In genomic region chr3:156010829-156011228, GRCh38 we compare ENCODE assay signal across 11 cellular contexts.
A peak's percentile ranks its signal among the peaks of the same experiment; 100 is the strongest.
DNase-seq lines count a peak whose midpoint lies in the region; ATAC-seq and TF ChIP-seq lines count a peak whose summit lies in the region.
"Had no signal": no experiment of that assay in that cellular context is flagged by ENCODE, and none has a peak within 500 bp of the region (broad histone marks: within the 10 kb centered on the region; RNA-seq: fewer than 3 reads in every experiment).

No MANE protein-coding gene starts in this region.

- DNase-seq in ACHN, result peak; percentile 7
- DNase-seq in GM13977 (ENCODE audit: low spot score), result no peak
- DNase-seq in RWPE1 (ENCODE audit: low spot score), result peak; percentile 20
- DNase-seq in hepatocyte (ENCODE audit: low spot score), result peak; percentile 50
- DNase-seq in CD1c-positive myeloid dendritic cell (ENCODE audit: extremely low spot score), result no peak
- no peak for DNase-seq in NCI-H146 (lab: John Stamatoyannopoulos, UW)
- DNase-seq in SJCRH30, result no peak
- DNase-seq: activated CD4-positive, alpha-beta T cell treated with anti-CD3 and anti-CD28 coated beads, Interleukin-2, amount 10 ng/mL, durations not matched to agents 7 days and 5 days; effector CD8-positive, alpha-beta T cell had no signal

- H3K4me1 ChIP-seq in hepatocyte (ENCODE audit: insufficient read depth) (no peaks in the 10 kb centered on the region), SJCRH30 (no peaks in the 10 kb centered on the region)

- H2AFZ ChIP-seq in hepatocyte, result no peak overlapping the region

- H3K9me3 ChIP-seq in hepatocyte (ENCODE audit: low read depth), result no peaks in the 10 kb centered on the region
- no peaks in the 10 kb centered on the region for H3K9me3 ChIP-seq in SJCRH30 (replicated peaks)
- H3K9me3 ChIP-seq: neutrophil had no signal

- in situ Hi-C loops in ACHN (cut with HindIII; ENCODE audit: low pct_ligation_motif_present, low pct_unique_long_range_greater_than_20kb, low sequenced_read_pairs) (no loop called here), GM13977 (cut with MboI; ENCODE audit: low pct_unique_long_range_greater_than_20kb, low sequenced_read_pairs, unreplicated experiment) (no loop called here)

- CTCF ChIA-PET in RWPE1 (lab: Yijun Ruan, JAX), result interaction anchor here (0.6 to 1.5 kb wide), 7 partner anchors 8 to 500 kb away, joined by 3 to 8 read pairs (median 3); no protein-coding TSS in a partner anchor

- H3K4me2 ChIP-seq in hepatocyte, result no peak overlapping the region

- TF ChIP-seq CTCF in GM13977 (IDR thresholded peaks at IDR 0.05; ENCODE audit: extremely low read depth, insufficient read depth, missing control alignments) (peak; percentile 26), RWPE1 (conservative IDR thresholded peaks at IDR 0.05; ENCODE audit: low read depth) (0 out of 2 replicates have a peak, but pooled peaks have one; percentile 14), hepatocyte (IDR thresholded peaks at IDR 0.05; ENCODE audit: poor library complexity) (peak; percentile 53)

- no peaks in the 10 kb centered on the region for H3K36me3 ChIP-seq in hepatocyte (replicated peaks; ENCODE audit: insufficient read depth, low read depth)
- H3K36me3 ChIP-seq in SJCRH30, result no peaks in the 10 kb centered on the region
- H3K36me3 ChIP-seq: neutrophil had no signal

- H3K27me3 ChIP-seq in hepatocyte (no peaks in the 10 kb centered on the region), SJCRH30 (no peaks in the 10 kb centered on the region)
- H3K27me3 ChIP-seq: neutrophil had no signal

- ATAC-seq in GM19455 (IDR thresholded peaks at IDR 0.05; ENCODE audit: unreplicated experiment), result no peak

- H3K4me3 ChIP-seq in hepatocyte (no peak overlapping the region), SJCRH30 (no peak overlapping the region)

- POLR2A ChIA-PET in RWPE1 (lab: Yijun Ruan, JAX; ENCODE audit: low non-redundant PET), result no interaction called here

- 39% methylated on average over 3 of the region's 3 CpGs for WGBS in hepatocyte (ENCODE audit: low lambda C conversion rate, missing lambda C conversion rate)

- no peaks in the 10 kb centered on the region for H3K79me2 ChIP-seq in hepatocyte

- no peaks in the 10 kb centered on the region for H4K20me1 ChIP-seq in hepatocyte (ENCODE audit: insufficient read depth, poor library complexity, severe bottlenecking)

- H3K27ac ChIP-seq in RWPE1 (no peak overlapping the region), hepatocyte (no peak overlapping the region), SJCRH30 (no peak overlapping the region)
- H3K27ac ChIP-seq: neutrophil had no signal

- no peaks in the 10 kb centered on the region for H3K9me2 ChIP-seq in hepatocyte (replicated peaks; ENCODE audit: insufficient read depth)

Comparison
In these comparisons a context has a peak if more than half of its experiments do, and no peak if none do; other contexts are left out.
1. DNase-seq: peak in ACHN (single experiment), RWPE1 (single experiment) and hepatocyte (single experiment); none in GM13977 (single experiment), CD1c-positive myeloid dendritic cell (single experiment), NCI-H146 (single experiment) and SJCRH30 (0 of 2).
2. Peak in every context shown above with its lines, with median percentiles within 50 percentile points of each other: CTCF ChIP-seq.